In the genomic region with DNA sequence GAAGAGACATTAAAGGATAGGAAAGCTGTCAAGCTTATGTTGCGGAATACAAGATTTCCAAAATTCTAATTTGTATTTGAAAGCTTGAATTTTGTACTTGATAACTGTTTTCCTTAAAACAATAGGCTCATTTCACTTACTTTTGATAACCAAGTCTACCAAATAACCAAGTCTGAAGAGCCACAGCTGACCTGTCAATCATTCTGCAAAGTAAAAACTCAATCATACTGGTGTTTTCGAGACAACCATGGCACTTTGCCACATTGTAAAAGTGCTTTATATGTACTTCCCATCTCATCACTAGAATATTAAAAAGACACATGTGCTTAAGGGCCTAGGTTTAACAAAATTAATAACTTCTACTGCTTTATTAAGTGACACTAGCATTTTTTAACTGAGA, we compare ENCODE assay signal across 28 cellular contexts. TPM values are rescaled to one million over a fixed set of nuclear protein-coding genes. Genes with fewer than 3 reads are reported as not detected.
DNase-seq lines count a peak whose midpoint lies in the region; ATAC-seq and TF ChIP-seq lines count a peak whose summit lies in the region.
"Had no signal": no experiment of that assay in that cellular context is flagged by ENCODE, and none has a peak within 500 bp of the region (broad histone marks: within the 10 kb centered on the region; RNA-seq: fewer than 3 reads in every experiment).

No MANE protein-coding gene starts in this region.

- H3K4me3 Mint-ChIP-seq in activated naive CD4-positive, alpha-beta T cell treated with anti-CD3 and anti-CD28 coated beads, Interleukin-2, amount 50 U/mL, for 24 hours, result peak overlapping the region; percentile 23
- peak overlapping the region in 1 of 3 donors; percentile 35 for H3K4me3 Mint-ChIP-seq in T-cell
- peak overlapping the region; percentile 45 for H3K4me3 Mint-ChIP-seq in activated naive CD8-positive, alpha-beta T cell
- H3K4me3 Mint-ChIP-seq in stimulated activated naive CD8-positive, alpha-beta T cell treated with anti-CD3 and anti-CD28 coated beads, Interleukin-15, amount 100 ng/mL, for 72 hours, result peak overlapping the region; percentile 38 to 52
- H3K4me3 Mint-ChIP-seq: central memory CD8-positive, alpha-beta T cell; effector memory CD8-positive, alpha-beta T cell; natural killer cell treated with Interleukin-12 subunit alpha and Interleukin-12 subunit beta and Interleukin-15 and Interleukin-18, amount 100 ng/mL, for 72 hours had no signal

- H3K36me3 Mint-ChIP-seq in activated naive CD4-positive, alpha-beta T cell treated with anti-CD3 and anti-CD28 coated beads, Interleukin-2, amount 50 U/mL, for 24 hours, result peaks cover 21% of the 10 kb centered on the region
- H3K36me3 Mint-ChIP-seq in T-cell, result peaks cover 29% of the 10 kb centered on the region
- peaks cover 21% of the 10 kb centered on the region for H3K36me3 Mint-ChIP-seq in activated naive CD8-positive, alpha-beta T cell
- H3K36me3 Mint-ChIP-seq: natural killer cell treated with Interleukin-12 subunit alpha and Interleukin-12 subunit beta and Interleukin-15 and Interleukin-18, amount 100 ng/mL, for 72 hours had no signal

- H3K4me1 ChIP-seq in transverse colon, result no peaks in the 10 kb centered on the region
- H3K4me1 ChIP-seq: HAP-1, lower lobe of right lung, psoas muscle, SJCRH30 had no signal

- H3K27me3 Mint-ChIP-seq in activated naive CD4-positive, alpha-beta T cell treated with anti-CD3 and anti-CD28 coated beads, Interleukin-2, amount 50 U/mL, for 24 hours, result no peaks in the 10 kb centered on the region
- no peaks in the 10 kb centered on the region for H3K27me3 Mint-ChIP-seq in T-cell
- no peaks in the 10 kb centered on the region for H3K27me3 Mint-ChIP-seq in activated naive CD8-positive, alpha-beta T cell
- no peaks in the 10 kb centered on the region for H3K27me3 Mint-ChIP-seq in stimulated activated naive CD8-positive, alpha-beta T cell treated with anti-CD3 and anti-CD28 coated beads, Interleukin-15, amount 100 ng/mL, for 72 hours
- H3K27me3 Mint-ChIP-seq: effector memory CD8-positive, alpha-beta T cell; natural killer cell treated with Interleukin-12 subunit alpha and Interleukin-12 subunit beta and Interleukin-15 and Interleukin-18, amount 100 ng/mL, for 72 hours had no signal

- no peaks in the 10 kb centered on the region for H3K9me3 Mint-ChIP-seq in activated naive CD4-positive, alpha-beta T cell treated with anti-CD3 and anti-CD28 coated beads, Interleukin-2, amount 50 U/mL, for 24 hours
- H3K9me3 Mint-ChIP-seq in T-cell, result no peaks in the 10 kb centered on the region
- H3K9me3 Mint-ChIP-seq in activated naive CD8-positive, alpha-beta T cell (ENCODE audit: low read depth), result no peaks in the 10 kb centered on the region
- no peaks in the 10 kb centered on the region for H3K9me3 Mint-ChIP-seq in stimulated activated naive CD8-positive, alpha-beta T cell treated with anti-CD3 and anti-CD28 coated beads, Interleukin-15, amount 100 ng/mL, for 72 hours
- H3K9me3 Mint-ChIP-seq: central memory CD8-positive, alpha-beta T cell; effector memory CD8-positive, alpha-beta T cell; natural killer cell treated with Interleukin-12 subunit alpha and Interleukin-12 subunit beta and Interleukin-15 and Interleukin-18, amount 100 ng/mL, for 72 hours had no signal

- no peaks in the 10 kb centered on the region for H3K27me3 ChIP-seq in transverse colon
- H3K27me3 ChIP-seq: BLaER1, SJCRH30 had no signal

- H3K4me1 Mint-ChIP-seq in activated naive CD4-positive, alpha-beta T cell treated with anti-CD3 and anti-CD28 coated beads, Interleukin-2, amount 50 U/mL, for 24 hours, result peaks cover 91% of the 10 kb centered on the region
- H3K4me1 Mint-ChIP-seq in T-cell, result peaks cover 83 to 89% (median 84%) of the 10 kb centered on the region in 3 donors
- peaks cover 90% of the 10 kb centered on the region for H3K4me1 Mint-ChIP-seq in activated naive CD8-positive, alpha-beta T cell (ENCODE audit: low read depth)
- peaks cover 78% of the 10 kb centered on the region for H3K4me1 Mint-ChIP-seq in stimulated activated naive CD8-positive, alpha-beta T cell treated with anti-CD3 and anti-CD28 coated beads, Interleukin-15, amount 100 ng/mL, for 72 hours

- ATAC-seq in T-cell (replicated peaks in 1 of 4), result no peak
- ATAC-seq in stimulated activated naive CD8-positive, alpha-beta T cell treated with anti-CD3 and anti-CD28 coated beads, Interleukin-15, amount 100 ng/mL, for 72 hours, result no peak
- ATAC-seq: effector memory CD8-positive, alpha-beta T cell; lower lobe of right lung; natural killer cell treated with Interleukin-12 subunit alpha and Interleukin-12 subunit beta and Interleukin-15 and Interleukin-18, amount 100 ng/mL, for 72 hours; psoas muscle; sciatic nerve had no signal

- no peak for TF ChIP-seq POLR2A in transverse colon (IDR thresholded peaks at IDR 0.05)

- no peak for TF ChIP-seq EP300 in transverse colon (IDR thresholded peaks at IDR 0.05; ENCODE audit: low read depth)

- POLR2A ChIA-PET in T-cell (lab: Charles Lee), result interaction anchor here (0.7 to 0.9 kb wide), 2 partner anchors 11 to 13 kb away, joined by 3 to 4 read pairs; no protein-coding TSS in a partner anchor

- H3K27ac ChIP-seq in transverse colon, result no peak overlapping the region
- H3K27ac ChIP-seq: BLaER1, lower lobe of right lung, psoas muscle, SJCRH30 had no signal

- H3K27ac Mint-ChIP-seq in activated naive CD4-positive, alpha-beta T cell treated with anti-CD3 and anti-CD28 coated beads, Interleukin-2, amount 50 U/mL, for 24 hours, result peak overlapping the region; percentile 71
- peak overlapping the region; percentile 83 to 89 for H3K27ac Mint-ChIP-seq in T-cell
- peak overlapping the region; percentile 75 for H3K27ac Mint-ChIP-seq in activated naive CD8-positive, alpha-beta T cell
- peak overlapping the region in 1 of 2 donors; percentile 41 for H3K27ac Mint-ChIP-seq in stimulated activated naive CD8-positive, alpha-beta T cell treated with anti-CD3 and anti-CD28 coated beads, Interleukin-15, amount 100 ng/mL, for 72 hours
- H3K27ac Mint-ChIP-seq: effector memory CD8-positive, alpha-beta T cell; natural killer cell treated with Interleukin-12 subunit alpha and Interleukin-12 subunit beta and Interleukin-15 and Interleukin-18, amount 100 ng/mL, for 72 hours had no signal

- CTCF ChIA-PET in T-cell (lab: Charles Lee), result interaction anchor here (1.1 to 1.3 kb wide), 4 partner anchors 10 to 449 kb away, joined by 3 to 4 read pairs (median 3); no protein-coding TSS in a partner anchor

- in situ Hi-C loops in transverse colon (cut with MboI; ENCODE audit: low pct_ligation_motif_present in 1 of 4, low pct_unique_long_range_greater_than_20kb in 1 of 4, low sequenced_read_pairs in 3 of 4), result no loop called here

- H3K9me3 ChIP-seq in transverse colon, result no peaks in the 10 kb centered on the region
- H3K9me3 ChIP-seq: BLaER1, Caco-2, HAP-1, lower lobe of right lung, psoas muscle, SJCRH30 had no signal

- H3K4me3 ChIP-seq in transverse colon, result no peak overlapping the region
- H3K4me3 ChIP-seq: BLaER1, HAP-1, lower lobe of right lung, psoas muscle, SJCRH30 had no signal

- no peaks in the 10 kb centered on the region for H3K36me3 ChIP-seq in transverse colon
- H3K36me3 ChIP-seq: HAP-1, lower lobe of right lung, SJCRH30 had no signal

- no peak for DNase-seq in activated naive CD4-positive, alpha-beta T cell treated with anti-CD3 and anti-CD28 coated beads, Interleukin-2, amount 50 U/mL, for 16 hours
- DNase-seq in T-cell, result no peak
- no peak for DNase-seq in stimulated activated naive CD8-positive, alpha-beta T cell treated with anti-CD3 and anti-CD28 coated beads, Interleukin-15, amount 100 ng/mL, for 72 hours
- DNase-seq in GM19240 (ENCODE audit: insufficient read length, low spot score), result no peak
- DNase-seq in transverse colon, result no peak
- DNase-seq: activated CD4-positive, CD25-positive, alpha-beta regulatory T cell; activated T-cell treated with anti-CD3 and anti-CD28 coated beads, Interleukin-2, amount 50 U/mL, for 48 hours; Caco-2; DMS79; effector memory CD8-positive, alpha-beta T cell; hypothalamus; IMR-90; lower lobe of right lung; NCI-H146; NCI-H748 treated with DMSO at 0.1 percent for 48 hours; psoas muscle; SJCRH30; stimulated activated CD4-positive, alpha-beta T cell treated with anti-CD3 and anti-CD28 coated beads, Interleukin-12 subunit alpha, Interleukin-12 subunit beta, amount 100 ng/mL, for 4 hours; stimulated activated CD4-positive, alpha-beta T cell treated with anti-CD3 and anti-CD28 coated beads, Interleukin-2, amount 100 ng/mL, for 48 hours; SW 1271; trophoblast cell had no signal

- no peak for TF ChIP-seq CTCF in transverse colon (IDR thresholded peaks at IDR 0.05)

- intact Hi-C loops in transverse colon (cut with DNase I; ENCODE audit: low total_unique reads), result no loop called here

- WGBS in transverse colon (ENCODE audit: low coverage in 1 of 2), 2 donors, result 85 to 92% methylated on average over 2 of the region's 2 CpGs

RNA-seq across cellular contexts. Expression of gene LEF1, which starts 47.9 kb away (rescaled TPM):
- total RNA-seq in T-cell, result 100 to 1,000 TPM; 412 to 776 (median 500) TPM
- 10 to 100 TPM in 1 of 4 donors, 1 to 10 TPM in 3; 1.4 to 29.2 (median 8.7) TPM for total RNA-seq in transverse colon

Comparison
In these comparisons a context has a peak if more than half of its experiments do, and no peak if none do; other contexts are left out.
1. RNA of gene LEF1, which starts 47.9 kb away (total RNA-seq): 412 to 776 TPM in T-cell; 1.4 to 29.2 TPM in transverse colon; every median in the first group is over 10 times any median in the second.